Comparison of ENCODE assay signal across 1 cellular context in genomic region chr20:33724439-33725094, GRCh38.
TF ChIP-seq lines count a peak whose summit lies in the region.

No MANE protein-coding gene starts in this region.

TF ChIP-seq in HepG2, 621 proteins besides CTCF, POLR2A, EP300 and RAD21 (continued from another document and continues in another):
- TF ChIP-seq, protein P1, sequence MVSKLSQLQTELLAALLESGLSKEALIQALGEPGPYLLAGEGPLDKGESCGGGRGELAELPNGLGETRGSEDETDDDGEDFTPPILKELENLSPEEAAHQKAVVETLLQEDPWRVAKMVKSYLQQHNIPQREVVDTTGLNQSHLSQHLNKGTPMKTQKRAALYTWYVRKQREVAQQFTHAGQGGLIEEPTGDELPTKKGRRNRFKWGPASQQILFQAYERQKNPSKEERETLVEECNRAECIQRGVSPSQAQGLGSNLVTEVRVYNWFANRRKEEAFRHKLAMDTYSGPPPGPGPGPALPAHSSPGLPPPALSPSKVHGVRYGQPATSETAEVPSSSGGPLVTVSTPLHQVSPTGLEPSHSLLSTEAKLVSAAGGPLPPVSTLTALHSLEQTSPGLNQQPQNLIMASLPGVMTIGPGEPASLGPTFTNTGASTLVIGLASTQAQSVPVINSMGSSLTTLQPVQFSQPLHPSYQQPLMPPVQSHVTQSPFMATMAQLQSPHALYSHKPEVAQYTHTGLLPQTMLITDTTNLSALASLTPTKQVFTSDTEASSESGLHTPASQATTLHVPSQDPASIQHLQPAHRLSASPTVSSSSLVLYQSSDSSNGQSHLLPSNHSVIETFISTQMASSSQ (IDR thresholded peaks at IDR 0.05; ENCODE audit: low read depth) = peak; percentile 64; the same call in 1 of the 2 replicates
- TF ChIP-seq, protein P1 (CRISPR knock-in tag; IDR thresholded peaks at IDR 0.05; ENCODE audit: borderline replicate concordance) = no peak
- peak; percentile 46; the same call in 1 of the 2 replicates for TF ChIP-seq ELF3 (CRISPR knock-in tag; IDR thresholded peaks at IDR 0.05)
- no peak for TF ChIP-seq ZNF296 (CRISPR knock-in tag; conservative IDR thresholded peaks at IDR 0.05)
- TF ChIP-seq DZIP1 (CRISPR knock-in tag; IDR thresholded peaks at IDR 0.05) = 0 out of 2 replicates have a peak, but pooled peaks have one; percentile 61
- no peak for TF ChIP-seq RAD51 (IDR thresholded peaks at IDR 0.05; ENCODE audit: borderline replicate concordance)
- no peak for TF ChIP-seq ZFP36L1 (CRISPR knock-in tag; IDR thresholded peaks at IDR 0.05)
- 0 out of 2 replicates have a peak, but pooled peaks have one; percentile 3 for TF ChIP-seq ARNT2 (CRISPR knock-in tag; IDR thresholded peaks at IDR 0.05; ENCODE audit: low read depth)
- TF ChIP-seq CREB1 (IDR thresholded peaks at IDR 0.05) = no peak
- TF ChIP-seq CREB1 (CRISPR knock-in tag; IDR thresholded peaks at IDR 0.05) = 0 out of 2 replicates have a peak, but pooled peaks have one; percentile 39
- no peak for TF ChIP-seq FOXK2 (IDR thresholded peaks at IDR 0.05)
- TF ChIP-seq, protein P2, sequence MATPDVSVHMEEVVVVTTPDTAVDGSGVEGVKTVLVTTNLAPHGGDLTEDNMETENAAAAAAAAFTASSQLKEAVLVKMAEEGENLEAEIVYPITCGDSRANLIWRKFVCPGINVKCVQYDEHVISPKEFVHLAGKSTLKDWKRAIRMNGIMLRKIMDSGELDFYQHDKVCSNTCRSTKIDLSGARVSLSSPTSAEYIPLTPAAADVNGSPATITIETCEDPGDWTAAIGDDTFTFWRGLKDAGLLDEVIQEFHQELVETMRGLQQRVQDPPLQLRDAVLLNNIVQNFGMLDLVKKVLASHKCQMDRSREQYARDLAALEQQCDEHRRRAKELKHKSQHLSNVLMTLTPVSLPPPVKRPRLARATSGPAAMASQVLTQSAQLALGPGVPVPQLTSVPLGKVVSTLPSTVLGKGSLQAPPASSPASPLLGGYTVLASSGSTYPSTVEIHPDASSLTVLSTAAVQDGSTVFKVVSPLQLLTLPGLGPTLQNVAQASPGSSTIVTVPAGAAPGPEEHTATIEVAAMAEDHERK (CRISPR knock-in tag; IDR thresholded peaks at IDR 0.05; ENCODE audit: low read depth) = no peak
- no peak for TF ChIP-seq CC2D1A (CRISPR knock-in tag; IDR thresholded peaks at IDR 0.05)
- TF ChIP-seq, protein P3, sequence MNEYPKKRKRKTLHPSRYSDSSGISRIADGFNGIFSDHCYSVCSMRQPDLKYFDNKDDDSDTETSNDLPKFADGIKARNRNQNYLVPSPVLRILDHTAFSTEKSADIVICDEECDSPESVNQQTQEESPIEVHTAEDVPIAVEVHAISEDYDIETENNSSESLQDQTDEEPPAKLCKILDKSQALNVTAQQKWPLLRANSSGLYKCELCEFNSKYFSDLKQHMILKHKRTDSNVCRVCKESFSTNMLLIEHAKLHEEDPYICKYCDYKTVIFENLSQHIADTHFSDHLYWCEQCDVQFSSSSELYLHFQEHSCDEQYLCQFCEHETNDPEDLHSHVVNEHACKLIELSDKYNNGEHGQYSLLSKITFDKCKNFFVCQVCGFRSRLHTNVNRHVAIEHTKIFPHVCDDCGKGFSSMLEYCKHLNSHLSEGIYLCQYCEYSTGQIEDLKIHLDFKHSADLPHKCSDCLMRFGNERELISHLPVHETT (CRISPR knock-in tag; conservative IDR thresholded peaks at IDR 0.05) = no peak
- TF ChIP-seq STAT5B (CRISPR knock-in tag; IDR thresholded peaks at IDR 0.05) = no peak
- TF ChIP-seq SRSF9 (IDR thresholded peaks at IDR 0.05; ENCODE audit: borderline replicate concordance, insufficient read depth, low read depth, low read length, poor library complexity, severe bottlenecking) = no peak
- TF ChIP-seq ZNF136 (CRISPR knock-in tag; IDR thresholded peaks at IDR 0.05; ENCODE audit: low read depth) = no peak; the same call in 1 of the 2 replicates
- no peak for TF ChIP-seq ZNF766 (CRISPR knock-in tag; IDR thresholded peaks at IDR 0.05; ENCODE audit: borderline replicate concordance)
- TF ChIP-seq ZSCAN9 (CRISPR knock-in tag; IDR thresholded peaks at IDR 0.05; ENCODE audit: borderline replicate concordance) = peak; percentile 99
- peak; percentile 81 for TF ChIP-seq ARID2 (CRISPR knock-in tag; IDR thresholded peaks at IDR 0.05; ENCODE audit: borderline replicate concordance)
- no peak for TF ChIP-seq NR0B2 (CRISPR knock-in tag; IDR thresholded peaks at IDR 0.05)
- TF ChIP-seq HES4 (CRISPR knock-in tag; IDR thresholded peaks at IDR 0.05; ENCODE audit: borderline replicate concordance) = no peak
- no peak for TF ChIP-seq ZBTB42 (CRISPR knock-in tag; IDR thresholded peaks at IDR 0.05)
- TF ChIP-seq, protein P4, sequence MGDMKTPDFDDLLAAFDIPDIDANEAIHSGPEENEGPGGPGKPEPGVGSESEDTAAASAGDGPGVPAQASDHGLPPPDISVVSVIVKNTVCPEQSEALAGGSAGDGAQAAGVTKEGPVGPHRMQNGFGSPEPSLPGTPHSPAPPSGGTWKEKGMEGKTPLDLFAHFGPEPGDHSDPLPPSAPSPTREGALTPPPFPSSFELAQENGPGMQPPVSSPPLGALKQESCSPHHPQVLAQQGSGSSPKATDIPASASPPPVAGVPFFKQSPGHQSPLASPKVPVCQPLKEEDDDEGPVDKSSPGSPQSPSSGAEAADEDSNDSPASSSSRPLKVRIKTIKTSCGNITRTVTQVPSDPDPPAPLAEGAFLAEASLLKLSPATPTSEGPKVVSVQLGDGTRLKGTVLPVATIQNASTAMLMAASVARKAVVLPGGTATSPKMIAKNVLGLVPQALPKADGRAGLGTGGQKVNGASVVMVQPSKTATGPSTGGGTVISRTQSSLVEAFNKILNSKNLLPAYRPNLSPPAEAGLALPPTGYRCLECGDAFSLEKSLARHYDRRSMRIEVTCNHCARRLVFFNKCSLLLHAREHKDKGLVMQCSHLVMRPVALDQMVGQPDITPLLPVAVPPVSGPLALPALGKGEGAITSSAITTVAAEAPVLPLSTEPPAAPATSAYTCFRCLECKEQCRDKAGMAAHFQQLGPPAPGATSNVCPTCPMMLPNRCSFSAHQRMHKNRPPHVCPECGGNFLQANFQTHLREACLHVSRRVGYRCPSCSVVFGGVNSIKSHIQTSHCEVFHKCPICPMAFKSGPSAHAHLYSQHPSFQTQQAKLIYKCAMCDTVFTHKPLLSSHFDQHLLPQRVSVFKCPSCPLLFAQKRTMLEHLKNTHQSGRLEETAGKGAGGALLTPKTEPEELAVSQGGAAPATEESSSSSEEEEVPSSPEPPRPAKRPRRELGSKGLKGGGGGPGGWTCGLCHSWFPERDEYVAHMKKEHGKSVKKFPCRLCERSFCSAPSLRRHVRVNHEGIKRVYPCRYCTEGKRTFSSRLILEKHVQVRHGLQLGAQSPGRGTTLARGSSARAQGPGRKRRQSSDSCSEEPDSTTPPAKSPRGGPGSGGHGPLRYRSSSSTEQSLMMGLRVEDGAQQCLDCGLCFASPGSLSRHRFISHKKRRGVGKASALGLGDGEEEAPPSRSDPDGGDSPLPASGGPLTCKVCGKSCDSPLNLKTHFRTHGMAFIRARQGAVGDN (CRISPR knock-in tag; IDR thresholded peaks at IDR 0.05) = peak; percentile 32; the same call in 1 of the 2 replicates
- 0 out of 2 replicates have a peak, but pooled peaks have one; percentile 27 for TF ChIP-seq ZNF501 (CRISPR knock-in tag; IDR thresholded peaks at IDR 0.05)
- TF ChIP-seq MTA3 (CRISPR knock-in tag; IDR thresholded peaks at IDR 0.05) = no peak
- TF ChIP-seq DR1 (CRISPR knock-in tag; IDR thresholded peaks at IDR 0.05) = no peak
- TF ChIP-seq HNRNPH1 (optimal IDR thresholded peaks at IDR 0.05; ENCODE audit: low read depth, low read length) = no peak
- peak; percentile 79 for TF ChIP-seq KDM6A (CRISPR knock-in tag; IDR thresholded peaks at IDR 0.05; ENCODE audit: low read depth)
- TF ChIP-seq MYNN (CRISPR knock-in tag; IDR thresholded peaks at IDR 0.05; ENCODE audit: low read depth) = no peak
- TF ChIP-seq ZNF615 (CRISPR knock-in tag; IDR thresholded peaks at IDR 0.05; ENCODE audit: borderline replicate concordance) = peak; percentile 84; the same call in 1 of the 2 replicates
- no peak for TF ChIP-seq ZXDC (CRISPR knock-in tag; IDR thresholded peaks at IDR 0.05)
- TF ChIP-seq KLF13 (CRISPR knock-in tag; IDR thresholded peaks at IDR 0.05) = no peak
- 0 out of 2 replicates have a peak, but pooled peaks have one; percentile 14 for TF ChIP-seq SIN3A (IDR thresholded peaks at IDR 0.05; ENCODE audit: borderline replicate concordance, low read depth, low read length)
- peak; percentile 96 for TF ChIP-seq GATAD2A (CRISPR knock-in tag; IDR thresholded peaks at IDR 0.05)
- TF ChIP-seq SIX4 (CRISPR knock-in tag; IDR thresholded peaks at IDR 0.05) = peak; percentile 76
- no peak; the same call in 1 of the 2 replicates for TF ChIP-seq HBP1 (CRISPR knock-in tag; IDR thresholded peaks at IDR 0.05; ENCODE audit: low read depth)
- TF ChIP-seq ZBTB49 (CRISPR knock-in tag; IDR thresholded peaks at IDR 0.05; ENCODE audit: borderline replicate concordance) = no peak
